Comparison of ENCODE assay signal across 8 cellular contexts in the genomic region with DNA sequence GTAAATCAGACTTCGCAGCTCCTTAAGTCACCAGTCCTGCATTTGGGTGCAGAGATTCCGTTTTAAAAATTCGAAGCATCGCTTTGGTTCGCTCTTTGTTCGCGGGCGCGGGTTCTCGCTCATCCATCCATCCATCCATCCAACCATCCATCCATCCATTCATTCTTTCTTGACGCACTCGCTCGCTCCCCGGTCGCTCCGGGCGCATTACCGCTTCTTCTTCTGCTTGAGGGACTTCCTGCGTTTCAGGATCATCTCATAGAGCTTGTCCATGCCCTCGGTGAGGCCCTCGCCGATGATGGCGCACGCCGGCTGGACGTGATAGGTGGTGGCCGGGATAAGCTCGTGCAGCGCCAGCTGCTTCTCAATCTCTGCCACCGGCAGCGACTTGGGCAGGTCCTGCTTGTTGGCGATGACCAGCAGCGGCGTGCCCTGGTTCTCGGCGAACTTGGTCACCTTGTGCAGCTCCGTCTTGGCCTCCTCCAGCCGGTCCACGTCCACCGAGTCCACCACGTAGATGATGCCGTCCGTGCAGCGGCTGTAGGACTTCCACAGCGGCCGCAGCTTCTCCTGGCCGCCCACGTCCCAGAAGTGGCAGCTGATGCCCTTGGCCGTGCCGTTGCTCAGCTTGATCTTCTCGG. TPM values are rescaled to one million over a fixed set of nuclear protein-coding genes. Genes with fewer than 3 reads are reported as not detected.
DNase-seq lines count a peak whose midpoint lies in the region; ATAC-seq and TF ChIP-seq lines count a peak whose summit lies in the region.

No MANE protein-coding gene starts in this region.

- peak; percentile 54 for DNase-seq in ELR (ENCODE audit: low read depth)
- peak; percentile 56 for DNase-seq in HK-2 (ENCODE audit: unreplicated experiment)
- DNase-seq in activated CD8-positive, alpha-beta memory T cell treated with anti-CD3 and anti-CD28 coated beads for 24 hours = peak; percentile 85
- DNase-seq in fibroblast of pulmonary artery (ENCODE audit: low read depth) = no peak
- DNase-seq in osteocyte (ENCODE audit: extremely low spot score, unreplicated experiment) = no peak
- DNase-seq in OCI-M2 (lab: John Stamatoyannopoulos, UW; ENCODE audit: unreplicated experiment) = no peak
- DNase-seq in NCI-H345 treated with DMSO at 0.1 percent for 48 hours (lab: John Stamatoyannopoulos, UW; ENCODE audit: unreplicated experiment) = no peak

- H3K27me3 Mint-ChIP-seq in osteocyte (ENCODE audit: unreplicated experiment) = no peaks in the 10 kb centered on the region

- H3K4me3 Mint-ChIP-seq in osteocyte (ENCODE audit: unreplicated experiment) = peak overlapping the region; percentile 91

- TF ChIP-seq CTCF in fibroblast of pulmonary artery (IDR thresholded peaks at IDR 0.05; ENCODE audit: low read length, missing control alignments) (no peak), osteocyte (IDR thresholded peaks at IDR 0.05) (no peak)

- peaks cover 3% of the 10 kb centered on the region for H3K36me3 Mint-ChIP-seq in osteocyte (ENCODE audit: unreplicated experiment)

- no peak for ATAC-seq in GM19035 (IDR thresholded peaks at IDR 0.05; ENCODE audit: unreplicated experiment)

- H3K27ac Mint-ChIP-seq in osteocyte (ENCODE audit: unreplicated experiment) = peak overlapping the region; percentile 74

- peak overlapping the region; percentile 66 for H3K4me3 ChIP-seq in fibroblast of pulmonary artery (replicated peaks; ENCODE audit: low read depth, low read length)

- H3K4me1 Mint-ChIP-seq in osteocyte (ENCODE audit: unreplicated experiment) = peaks cover 39% of the 10 kb centered on the region

- no peaks in the 10 kb centered on the region for H3K9me3 Mint-ChIP-seq in osteocyte (ENCODE audit: unreplicated experiment)

RNA-seq across cellular contexts. Expression of gene ARL4C, which starts 1.0 kb away (rescaled TPM):
- total RNA-seq in osteocyte = 35.1 and 37.1 TPM in 2 replicates

Comparison
In these comparisons a context has a peak if more than half of its experiments do, and no peak if none do; other contexts are left out.
1. DNase-seq: peak in ELR (single experiment), HK-2 (single experiment) and activated CD8-positive, alpha-beta memory T cell treated with anti-CD3 and anti-CD28 coated beads for 24 hours (single experiment); none in fibroblast of pulmonary artery (single experiment), osteocyte (single experiment), OCI-M2 (single experiment) and NCI-H345 treated with DMSO at 0.1 percent for 48 hours (single experiment).